In genomic region chr10:101694674-101695403, GRCh38 we compare ENCODE assay signal across 8 cellular contexts. TPM values are rescaled to one million over a fixed set of nuclear protein-coding genes. Genes with fewer than 3 reads are reported as not detected.
A peak's percentile ranks its signal among the peaks of the same experiment; 100 is the strongest.
DNase-seq lines count a peak whose midpoint lies in the region; ATAC-seq and TF ChIP-seq lines count a peak whose summit lies in the region.

FBXW4 (minus strand) TSS chr10:101695170; CDS start chr10:101695105, 65 bp downstream.

- no peaks in the 10 kb centered on the region for H3K27me3 Mint-ChIP-seq in activated naive CD8-positive, alpha-beta T cell

- H4K8ac ChIP-seq in trophoblast cell (ENCODE audit: low read depth, low read length) = peak within 1 kb of the TSS; percentile 95

- H3K9ac ChIP-seq in trophoblast cell (ENCODE audit: low read length) = peak within 1 kb of the TSS; percentile 57

- no peak for TF ChIP-seq CTCF in tibial nerve (IDR thresholded peaks at IDR 0.05)

- peak within 1 kb of the TSS; percentile 77 for H2BK120ac ChIP-seq in trophoblast cell (ENCODE audit: insufficient read depth, low read length, poor library complexity)

- H3K79me2 ChIP-seq in trophoblast cell (ENCODE audit: control insufficient read depth, insufficient read depth, low read length, poor library complexity) = peaks cover 7% of the 10 kb centered on the region

- peak within 1 kb of the TSS; percentile 49 for H2AK5ac ChIP-seq in trophoblast cell (ENCODE audit: low read length)

- WGBS in trophoblast cell (ENCODE audit: extremely low coverage, insufficient coverage, insufficient read length) = no CpG with 5 or more reads among the region's 70 CpGs
- WGBS in tibial nerve, 2 donors = 4 to 7% methylated on average over 54 to 62 of the region's 70 CpGs

- peak within 1 kb of the TSS; percentile 56 for H3K4me2 ChIP-seq in trophoblast cell (ENCODE audit: low read length)

- peak within 1 kb of the TSS; percentile 96 for H3K18ac ChIP-seq in trophoblast cell (ENCODE audit: low read length)

- peaks cover 7 to 8% of the 10 kb centered on the region in 2 experiments for H3K4me1 ChIP-seq in trophoblast cell (ENCODE audit: control insufficient read depth in 1 of 2, insufficient read depth in 2 of 2, low read length in 2 of 2)
- H3K4me1 ChIP-seq in tibial nerve = peaks cover 0 to 47% (median 14%) of the 10 kb centered on the region in 4 donors

- intact Hi-C loops in Right ventricle myocardium superior (cut with DNase I) = no loop called here

- peaks cover 5% of the 10 kb centered on the region for H3K36me3 Mint-ChIP-seq in activated naive CD8-positive, alpha-beta T cell

- H3K14ac ChIP-seq in trophoblast cell (ENCODE audit: low read length) = peak within 1 kb of the TSS; percentile 97

- ATAC-seq in GM19351 (IDR thresholded peaks at IDR 0.05; ENCODE audit: unreplicated experiment) (peak; percentile 66), HG03469 (IDR thresholded peaks at IDR 0.05; ENCODE audit: unreplicated experiment) (peak; percentile 44), Right ventricle myocardium superior (ENCODE audit: poor library complexity) (peak; percentile 79)

- H3K4me1 Mint-ChIP-seq in activated naive CD8-positive, alpha-beta T cell (ENCODE audit: low read depth) = peaks cover 41% of the 10 kb centered on the region

- H2BK12ac ChIP-seq in trophoblast cell (ENCODE audit: low read length) = no peak within 1 kb of the TSS

- peak within 1 kb of the TSS; percentile 95 for H3K4me3 Mint-ChIP-seq in activated naive CD8-positive, alpha-beta T cell

- no peaks in the 10 kb centered on the region for H3K9me3 ChIP-seq in trophoblast cell (ENCODE audit: insufficient read depth, low read depth, low read length)
- no peaks in the 10 kb centered on the region for H3K9me3 ChIP-seq in tibial nerve

- H3K4ac ChIP-seq in trophoblast cell (ENCODE audit: low read depth, low read length) = peak within 1 kb of the TSS; percentile 84

- peak within 1 kb of the TSS; percentile 56 for H3K27ac ChIP-seq in trophoblast cell (ENCODE audit: low read depth, low read length)
- H3K27ac ChIP-seq in tibial nerve = peak within 1 kb of the TSS; percentile 84 to 99 (median 96)

- H3K79me1 ChIP-seq in trophoblast cell (ENCODE audit: low read length) = peaks cover 11% of the 10 kb centered on the region

- no peaks in the 10 kb centered on the region for H3K27me3 ChIP-seq in trophoblast cell (ENCODE audit: insufficient read depth, low read length)
- no peaks in the 10 kb centered on the region for H3K27me3 ChIP-seq in tibial nerve

- TF ChIP-seq POLR2A in tibial nerve (IDR thresholded peaks at IDR 0.05) = peak in 1 of 2 donors; percentile 59

- peak; percentile 74 for DNase-seq in CD1c-positive myeloid dendritic cell (ENCODE audit: extremely low spot score)
- peak; percentile 61 for DNase-seq in SKM-1 treated with dmso at 0.1 percent for 144 hours (lab: John Stamatoyannopoulos, UW; ENCODE audit: unreplicated experiment)
- DNase-seq in Right ventricle myocardium superior = peak; percentile 73
- peak; percentile 29 to 47 for DNase-seq in trophoblast cell
- DNase-seq in tibial nerve (ENCODE audit: low spot score in 2 of 2) = peak in 1 of 2 donors; percentile 16

- peak within 1 kb of the TSS; percentile 88 for H4K12ac ChIP-seq in trophoblast cell (ENCODE audit: low read depth, low read length)

- H3K4me3 ChIP-seq in trophoblast cell (ENCODE audit: low read depth, low read length) (peak within 1 kb of the TSS; percentile 76), tibial nerve (peak within 1 kb of the TSS; percentile 57 to 97 (median 68))

- peak within 1 kb of the TSS; percentile 98 for H3K27ac Mint-ChIP-seq in activated naive CD8-positive, alpha-beta T cell

- peak within 1 kb of the TSS; percentile 71 for H2BK5ac ChIP-seq in trophoblast cell (ENCODE audit: low read depth, low read length, poor library complexity)

- no peaks in the 10 kb centered on the region for H3K36me3 ChIP-seq in trophoblast cell (ENCODE audit: control insufficient read depth in 1 of 2, insufficient read depth in 2 of 2, low read length in 2 of 2)
- peaks cover 0 to 3% (median 0%) of the 10 kb centered on the region in 3 donors for H3K36me3 ChIP-seq in tibial nerve

- H2AFZ ChIP-seq in trophoblast cell (ENCODE audit: insufficient read depth, low read length, poor library complexity) = peak within 1 kb of the TSS; percentile 81

- H3K23ac ChIP-seq in trophoblast cell (ENCODE audit: low read length) = no peak within 1 kb of the TSS

- H4K91ac ChIP-seq in trophoblast cell (ENCODE audit: low read depth, low read length) = peak within 1 kb of the TSS; percentile 91

- no peaks in the 10 kb centered on the region for H3K9me3 Mint-ChIP-seq in activated naive CD8-positive, alpha-beta T cell (ENCODE audit: low read depth)

- TF ChIP-seq EP300 in tibial nerve (IDR thresholded peaks at IDR 0.05) = no peak

RNA-seq across cellular contexts. Expression of gene FBXW4, which starts in this region (rescaled TPM):
- 106 TPM for total RNA-seq in Right ventricle myocardium superior
- 16.1 and 16.9 TPM in 2 replicates for polyA plus RNA-seq in trophoblast cell (2013)
- total RNA-seq in tibial nerve = 10 to 100 TPM; 57.0 to 84.8 (median 65.2) TPM
